In the genomic region with DNA sequence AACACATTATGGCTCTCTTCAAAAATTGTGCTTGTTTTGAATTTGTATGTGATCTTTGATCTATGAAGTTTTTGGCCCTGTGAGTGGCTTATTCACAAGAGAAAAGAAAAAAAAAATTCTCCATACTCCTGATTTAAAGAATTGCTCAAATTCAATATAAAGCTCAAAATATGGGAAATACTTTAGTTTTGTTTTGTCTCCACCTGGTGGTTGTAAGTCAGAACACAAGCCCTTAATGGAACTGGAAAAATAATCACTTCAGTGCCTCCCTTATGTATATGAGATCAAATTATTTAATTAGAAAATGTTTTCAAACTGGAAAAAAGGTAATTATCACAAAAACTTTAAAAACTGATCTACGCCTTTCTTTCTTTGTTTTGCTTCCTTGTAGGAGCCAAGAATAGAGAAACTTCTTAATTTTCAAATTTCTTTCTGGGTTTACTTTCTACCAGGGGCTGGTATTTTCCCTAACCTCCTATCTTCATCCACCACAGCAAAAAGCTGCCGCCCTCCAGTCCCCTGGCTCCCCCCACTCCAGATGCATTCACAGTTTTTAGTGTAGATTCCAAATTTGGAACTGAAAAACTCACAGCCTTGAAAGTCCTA, we compare ENCODE assay signal across 8 cellular contexts. TPM values are rescaled to one million over a fixed set of nuclear protein-coding genes. Genes with fewer than 3 reads are reported as not detected.
DNase-seq lines count a peak whose midpoint lies in the region; ATAC-seq, FAIRE-seq and TF ChIP-seq lines count a peak whose summit lies in the region.

No MANE protein-coding gene starts in this region.

- no peaks in the 10 kb centered on the region for H3K9me3 ChIP-seq in kidney (ENCODE audit: control insufficient read depth in 1 of 2, low read length in 2 of 2)
- no peaks in the 10 kb centered on the region for H3K9me3 ChIP-seq in transverse colon

- H3K36me3 ChIP-seq in kidney (ENCODE audit: control insufficient read depth in 1 of 2, insufficient read depth in 2 of 2, low read length in 2 of 2), result no peaks in the 10 kb centered on the region
- H3K36me3 ChIP-seq in transverse colon, result no peaks in the 10 kb centered on the region

- H3K4me1 ChIP-seq in kidney (ENCODE audit: control insufficient read depth in 1 of 2, insufficient read depth in 1 of 2, low read depth in 1 of 2, low read length in 2 of 2), result no peaks in the 10 kb centered on the region
- peaks cover 0 to 5% (median 0%) of the 10 kb centered on the region in 4 donors for H3K4me1 ChIP-seq in transverse colon

- TF ChIP-seq CTCF in brain (conservative IDR thresholded peaks at IDR 0.05) (peak; percentile 88 to 89), kidney (IDR thresholded peaks at IDR 0.05; ENCODE audit: borderline replicate concordance, extremely low read depth, insufficient read depth) (peak; percentile 68), transverse colon (IDR thresholded peaks at IDR 0.05) (peak; percentile 75 to 92 (median 86))

- no peaks in the 10 kb centered on the region for H3K36me3 Mint-ChIP-seq in brain

- intact Hi-C loops in kidney (cut with DNase I) (loop anchor here (10.0 kb wide), 1 partner anchor 81 kb away; no protein-coding TSS in a partner anchor), transverse colon (cut with DNase I; ENCODE audit: low total_unique reads) (loop anchor here (1.0 kb wide), 1 partner anchor 85 kb away; no protein-coding TSS in a partner anchor)

- TF ChIP-seq POLR2A in transverse colon (IDR thresholded peaks at IDR 0.05), result no peak

- 1 to 4% methylated on average over 2 of the region's 2 CpGs for WGBS in transverse colon (ENCODE audit: low coverage in 1 of 2), 2 donors

- no peak for TF ChIP-seq EP300 in transverse colon (IDR thresholded peaks at IDR 0.05; ENCODE audit: low read depth)

- H3K27ac ChIP-seq in kidney (ENCODE audit: low read depth in 2 of 2, low read length in 2 of 2) (no peak overlapping the region), transverse colon (no peak overlapping the region)

- H3K4me3 Mint-ChIP-seq in brain, result no peak overlapping the region

- H3K27ac Mint-ChIP-seq in brain, result peak overlapping the region in 1 of 5 experiments; percentile 40

- no peak overlapping the region for H3K4me3 ChIP-seq in kidney (ENCODE audit: low read length in 2 of 2)
- H3K4me3 ChIP-seq in transverse colon, result no peak overlapping the region

- peaks cover 4 to 9% (median 4%) of the 10 kb centered on the region in 5 experiments for H3K9me3 Mint-ChIP-seq in brain

- in situ Hi-C loops in transverse colon (cut with MboI; ENCODE audit: low pct_ligation_motif_present in 1 of 4, low pct_unique_long_range_greater_than_20kb in 1 of 4, low sequenced_read_pairs in 3 of 4), result loop anchor here (10.0 to 25.0 kb wide), 4 partner anchors 211 to 533 kb away; a partner anchor contains a TSS

- peak; percentile 94 for FAIRE-seq in kidney (lab: Jason Lieb, UNC)

- H3K4me1 Mint-ChIP-seq in brain, result peaks cover 17% of the 10 kb centered on the region

- H3K9ac ChIP-seq in kidney (ENCODE audit: low read length in 2 of 2), result no peak overlapping the region

- H3K27me3 Mint-ChIP-seq in brain, result no peaks in the 10 kb centered on the region

- peak; percentile 70 for DNase-seq in CD1c-positive myeloid dendritic cell (ENCODE audit: extremely low spot score)
- DNase-seq in H4 (ENCODE audit: low spot score), result peak; percentile 43
- peak; percentile 7 for DNase-seq in NCI-H524 treated with DMSO at 0.1 percent for 48 hours (lab: John Stamatoyannopoulos, UW)
- no peak for DNase-seq in kidney
- no peak for DNase-seq in transverse colon

- no peaks in the 10 kb centered on the region for H3K27me3 ChIP-seq in transverse colon

- no peak for ATAC-seq in GM21515 (IDR thresholded peaks at IDR 0.05; ENCODE audit: unreplicated experiment)
- no peak for ATAC-seq in HG03460 (IDR thresholded peaks at IDR 0.05; ENCODE audit: unreplicated experiment)

RNA-seq across cellular contexts. Expression of a gene that starts 50.6 kb away (rescaled TPM):
- total RNA-seq in H4 (2014; rRNA removed; shearing (Covaris generic)), result 138 and 159 TPM in 2 replicates
- polyA plus RNA-seq in brain (ENCODE audit: insufficient read depth, low read depth, low replicate concordance) (57.0 TPM), kidney (ENCODE audit: insufficient read depth, low read depth, low replicate concordance) (84.0 TPM)
- total RNA-seq in kidney (90.3 TPM), transverse colon (100 to 1,000 TPM in 3 of 4 donors, 10 to 100 TPM in 1; 96.9 to 341 (median 275) TPM)

RNA-seq across cellular contexts. Expression of a gene that starts 50.9 kb away (rescaled TPM):
- 167 and 230 TPM in 2 replicates for total RNA-seq in H4 (2014; rRNA removed; shearing (Covaris generic))
- polyA plus RNA-seq in brain (ENCODE audit: insufficient read depth, low read depth, low replicate concordance) (62.8 TPM), kidney (ENCODE audit: insufficient read depth, low read depth, low replicate concordance) (48.2 TPM)
- total RNA-seq in kidney (70.5 TPM), transverse colon (100 to 1,000 TPM in 1 of 4 donors, 10 to 100 TPM in 3; 20.9 to 132 (median 72.2) TPM)

Comparison
In these comparisons a context has a peak if more than half of its experiments do, and no peak if none do; other contexts are left out.
1. DNase-seq: peak in CD1c-positive myeloid dendritic cell (single experiment), H4 (single experiment) and NCI-H524 treated with DMSO at 0.1 percent for 48 hours (single experiment); none in kidney (single experiment) and transverse colon (single experiment).
2. Peak in every context shown above with its lines, with median percentiles within 50 percentile points of each other: CTCF ChIP-seq.